In genomic region chr17:71777048-71777638, GRCh38 we compare ENCODE assay signal across 25 cellular contexts.
DNase-seq lines count a peak whose midpoint lies in the region; ATAC-seq and TF ChIP-seq lines count a peak whose summit lies in the region.
"Had no signal": no experiment of that assay in that cellular context is flagged by ENCODE, and none has a peak within 500 bp of the region (broad histone marks: within the 10 kb centered on the region; RNA-seq: fewer than 3 reads in every experiment).

No MANE protein-coding gene starts in this region.

- intact Hi-C loops in transverse colon (cut with DNase I; ENCODE audit: low total_unique reads) = no loop called here

- H3K36me3 ChIP-seq in smooth muscle cell (ENCODE audit: low read depth) (no peaks in the 10 kb centered on the region), transverse colon (no peaks in the 10 kb centered on the region)
- H3K36me3 ChIP-seq: right lobe of liver, tibial nerve had no signal

- TF ChIP-seq EP300 in transverse colon (IDR thresholded peaks at IDR 0.05; ENCODE audit: low read depth) = no peak

- ATAC-seq in GM18868 (IDR thresholded peaks at IDR 0.05; ENCODE audit: unreplicated experiment) (peak; percentile 90), HG03565 (IDR thresholded peaks at IDR 0.05; ENCODE audit: unreplicated experiment) (peak; percentile 60), SK-N-SH treated with all-trans-retinoic acid at 6 μM for 48 hours (peak; percentile 80), HG03139 (IDR thresholded peaks at IDR 0.05; ENCODE audit: unreplicated experiment) (no peak)
- ATAC-seq: activated CD4-positive, CD25-positive, alpha-beta regulatory T cell treated with anti-CD3 and anti-CD28 coated beads, Interleukin-2, amount 50 U/mL, for 24 hours; activated CD8-positive, alpha-beta memory T cell treated with anti-CD3 and anti-CD28 coated beads, Interleukin-2, amount 10 ng/mL, durations not matched to agents 7 days and 5 days; activated T-cell treated with anti-CD3 and anti-CD28 coated beads, Interleukin-2, amount 50 U/mL, for 4 hours; left ventricle myocardium superior; naive thymus-derived CD4-positive, alpha-beta T cell; right lobe of liver had no signal

- no peaks in the 10 kb centered on the region for H3F3A ChIP-seq in smooth muscle cell (ENCODE audit: low read depth)

- no peaks in the 10 kb centered on the region for H4K20me1 ChIP-seq in smooth muscle cell (ENCODE audit: low read depth)

- 84% methylated on average over 6 of the region's 6 CpGs for WGBS in smooth muscle cell (ENCODE audit: low lambda C conversion rate)
- WGBS in transverse colon (ENCODE audit: low coverage in 1 of 2), 2 donors = 69 to 82% methylated on average over 6 of the region's 6 CpGs

- H3K27ac ChIP-seq in smooth muscle cell (ENCODE audit: low read depth) (no peak overlapping the region), transverse colon (no peak overlapping the region)
- H3K27ac ChIP-seq: coronary artery, epithelial cell of prostate, right lobe of liver, tibial nerve had no signal

- H2AFZ ChIP-seq in smooth muscle cell (ENCODE audit: low read depth) = no peak overlapping the region

- no peaks in the 10 kb centered on the region for H3K79me2 ChIP-seq in smooth muscle cell (ENCODE audit: low read depth)

- no peaks in the 10 kb centered on the region for H3K27me3 ChIP-seq in smooth muscle cell (ENCODE audit: low read depth)
- H3K27me3 ChIP-seq in transverse colon = no peaks in the 10 kb centered on the region
- H3K27me3 ChIP-seq: right lobe of liver, tibial nerve had no signal

- H3K9ac ChIP-seq in smooth muscle cell (ENCODE audit: low read depth) = no peak overlapping the region

- DNase-seq in smooth muscle cell (lab: John Stamatoyannopoulos, UW; ENCODE audit: unreplicated experiment) = no peak
- no peak for DNase-seq in transverse colon
- no peak for DNase-seq in 8988T
- DNase-seq: activated CD4-positive, alpha-beta T cell treated with anti-CD3 and anti-CD28 coated beads, Interleukin-2, amount 50 U/mL, for 4 hours; activated CD8-positive, alpha-beta memory T cell treated with anti-CD3 and anti-CD28 coated beads, Interleukin-2, amount 10 ng/mL, durations not matched to agents 7 days and 5 days; activated T-cell treated with anti-CD3 and anti-CD28 coated beads, Interleukin-2, amount 50 U/mL, for 4 hours; caudate nucleus; DMS79; effector memory CD4-positive, alpha-beta T cell; H7; islet precursor cell; left ventricle myocardium superior; naive thymus-derived CD4-positive, alpha-beta T cell; NCI-H1092 treated with DMSO at 0.1 percent for 48 hours; NCI-H187; right lobe of liver; stimulated activated CD4-positive, alpha-beta T cell treated with anti-CD3 and anti-CD28 coated beads, Interleukin-4, amount 100 ng/mL, for 4 hours had no signal

- H3K4me3 ChIP-seq in smooth muscle cell (no peak overlapping the region), transverse colon (no peak overlapping the region)
- H3K4me3 ChIP-seq: coronary artery, right lobe of liver, tibial nerve had no signal

- in situ Hi-C loops in transverse colon (cut with MboI; ENCODE audit: low pct_ligation_motif_present in 1 of 4, low pct_unique_long_range_greater_than_20kb in 1 of 4, low sequenced_read_pairs in 3 of 4) = no loop called here

- no peak for TF ChIP-seq POLR2A in transverse colon (IDR thresholded peaks at IDR 0.05)

- no peaks in the 10 kb centered on the region for H3K4me1 ChIP-seq in smooth muscle cell (ENCODE audit: low read depth)
- H3K4me1 ChIP-seq in transverse colon = peaks cover 0 to 4% (median 0%) of the 10 kb centered on the region in 4 donors
- H3K4me1 ChIP-seq: right lobe of liver, tibial nerve had no signal

- H3K4me2 ChIP-seq in smooth muscle cell = peak overlapping the region; percentile 24

- TF ChIP-seq CTCF in smooth muscle cell (IDR thresholded peaks at IDR 0.05; ENCODE audit: borderline replicate concordance, insufficient read depth, poor library complexity, severe bottlenecking) = no peak
- no peak for TF ChIP-seq CTCF in transverse colon (IDR thresholded peaks at IDR 0.05)

- H3K9me3 ChIP-seq in smooth muscle cell (replicated peaks; ENCODE audit: low read depth) (no peaks in the 10 kb centered on the region), transverse colon (no peaks in the 10 kb centered on the region)
- H3K9me3 ChIP-seq: right lobe of liver, tibial nerve had no signal

TF ChIP-seq in SK-N-SH treated with all-trans-retinoic acid at 6 μM for 48 hours, 23 proteins besides CTCF, POLR2A, EP300 and RAD21:
- TF ChIP-seq RARB (CRISPR knock-in tag; IDR thresholded peaks at IDR 0.05) (no peak), TOX (CRISPR knock-in tag; IDR thresholded peaks at IDR 0.05; ENCODE audit: borderline replicate concordance) (no peak), TSHZ2 (CRISPR knock-in tag; IDR thresholded peaks at IDR 0.05) (no peak), ZNF8 (CRISPR knock-in tag; IDR thresholded peaks at IDR 0.05) (no peak)
